37 cellular contexts compared by ENCODE assay signal in the genomic region with DNA sequence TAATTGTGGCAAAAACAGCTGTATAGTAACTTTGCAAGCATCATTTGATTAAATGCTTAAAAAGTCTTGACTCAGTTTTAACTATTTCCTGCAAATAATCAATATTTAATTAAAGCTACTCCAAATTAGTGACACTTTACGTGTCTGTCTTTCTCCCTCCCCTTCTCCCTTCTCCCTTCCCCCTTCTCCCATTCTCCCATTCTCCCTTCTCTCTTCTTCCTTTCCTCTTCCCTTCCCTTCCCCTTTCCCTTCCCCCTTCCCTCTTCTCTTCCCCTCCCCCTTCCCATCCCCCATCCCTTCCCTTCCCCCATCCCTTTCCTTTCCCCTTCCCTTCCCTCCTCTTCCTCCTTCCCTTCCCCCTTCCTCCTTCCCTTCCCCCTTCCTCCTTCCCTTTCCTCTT.
"Had no signal": no experiment of that assay in that cellular context is flagged by ENCODE, and none has a peak within 500 bp of the region (broad histone marks: within the 10 kb centered on the region; RNA-seq: fewer than 3 reads in every experiment).

No MANE protein-coding gene starts in this region.

- H3K4me1 Mint-ChIP-seq: activated CD4-positive, alpha-beta T cell treated with anti-CD3 and anti-CD28 coated beads for 36 hours; activated naive CD8-positive, alpha-beta T cell treated with anti-CD3 and anti-CD28 coated beads for 36 hours; activated T-helper 17 cell treated with anti-CD3 and anti-CD28 coated beads, Interleukin-2, amount 50 U/mL, for 72 hours had no signal

- H3K4me3 ChIP-seq: adrenal gland, body of pancreas, breast epithelium had no signal

- H3K9me3 Mint-ChIP-seq: activated CD4-positive, alpha-beta memory T cell treated with anti-CD3 and anti-CD28 coated beads for 36 hours; activated CD4-positive, alpha-beta T cell treated with anti-CD3 and anti-CD28 coated beads, Interleukin-2, amount 10 ng/mL, durations not matched to agents 24 days and 14 days; activated CD8-positive, alpha-beta T cell treated with anti-CD3 and anti-CD28 coated beads for 36 hours; activated naive CD4-positive, alpha-beta T cell treated with anti-CD3 and anti-CD28 coated beads for 36 hours; activated naive CD4-positive, alpha-beta T cell treated with anti-CD3 and anti-CD28 coated beads, Interleukin-2, amount 50 U/mL, for 72 hours; activated naive CD8-positive, alpha-beta T cell treated with anti-CD3 and anti-CD28 coated beads for 36 hours; activated T-cell treated with anti-CD3 and anti-CD28 coated beads, Interleukin-2, amount 50 U/mL, for 4 hours; activated T-cell treated with anti-CD3 and anti-CD28 coated beads, Interleukin-2, amount 50 U/mL, for 72 hours; activated T-helper 1 cell treated with anti-CD3 and anti-CD28 coated beads, Interleukin-12 subunit alpha, Interleukin-12 subunit beta, Interleukin-2, Interleukin-4 antibody, amounts not matched to agents 30 ng/mL and 10 ng/mL and 1 ng/mL, durations not matched to agents 14 hours and 24 hours and 36 hours; activated T-helper 17 cell treated with anti-CD3 and anti-CD28 coated beads, Interleukin-2, amount 50 U/mL, for 72 hours; T-helper 1 cell treated with Interleukin-12 subunit alpha and Interleukin-12 subunit beta and Interleukin-4 antibody, amounts not matched to agents 30 μg/mL and 1 μg/mL, for 36 hours; T-helper 2 cell treated with Interferon-gamma antibody and Interleukin-4, amounts not matched to agents 5 μg/mL and 100 μg/mL, for 36 hours had no signal

- H3K36me3 ChIP-seq: brain microvascular endothelial cell, breast epithelium had no signal

- ATAC-seq: activated CD4-positive, alpha-beta T cell treated with anti-CD3 and anti-CD28 coated beads for 36 hours; activated CD4-positive, CD25-positive, alpha-beta regulatory T cell treated with anti-CD3 and anti-CD28 coated beads, Interleukin-2, amount 50 U/mL, for 24 hours; activated CD8-positive, alpha-beta T cell treated with anti-CD3 and anti-CD28 coated beads for 36 hours; activated naive CD4-positive, alpha-beta T cell treated with anti-CD3 and anti-CD28 coated beads, Interleukin-2, amount 50 U/mL, for 72 hours; activated T-cell treated with anti-CD3 and anti-CD28 coated beads, Interleukin-2, amount 50 U/mL, for 4 hours; activated T-cell treated with anti-CD3 and anti-CD28 coated beads, Interleukin-2, amount 50 U/mL, for 72 hours; activated T-helper 17 cell treated with anti-CD3 and anti-CD28 coated beads, Interleukin-2, amount 50 U/mL, for 72 hours; body of pancreas had no signal

- H3K27me3 Mint-ChIP-seq: activated CD4-positive, alpha-beta memory T cell treated with anti-CD3 and anti-CD28 coated beads for 36 hours; activated CD4-positive, alpha-beta T cell treated with anti-CD3 and anti-CD28 coated beads for 36 hours; activated CD4-positive, alpha-beta T cell treated with anti-CD3 and anti-CD28 coated beads, Interleukin-2, amount 10 ng/mL, durations not matched to agents 24 days and 14 days; activated CD8-positive, alpha-beta T cell treated with anti-CD3 and anti-CD28 coated beads for 36 hours; activated naive CD8-positive, alpha-beta T cell treated with anti-CD3 and anti-CD28 coated beads for 36 hours; activated T-helper 17 cell treated with anti-CD3 and anti-CD28 coated beads, Interleukin-2, amount 50 U/mL, for 72 hours had no signal

- H3K4me1 ChIP-seq: adrenal gland, body of pancreas, breast epithelium had no signal

- H3K27ac ChIP-seq: adrenal gland, body of pancreas, brain microvascular endothelial cell, breast epithelium, VCaP had no signal

- H3K36me3 Mint-ChIP-seq: activated naive CD4-positive, alpha-beta T cell treated with anti-CD3 and anti-CD28 coated beads, Interleukin-2, amount 50 U/mL, for 72 hours had no signal

- DNase-seq: activated CD4-positive, alpha-beta memory T cell treated with anti-CD3 and anti-CD28 coated beads for 36 hours; activated CD4-positive, alpha-beta T cell treated with anti-CD3 and anti-CD28 coated beads for 1 hour; activated CD4-positive, alpha-beta T cell treated with anti-CD3 and anti-CD28 coated beads for 36 hours; activated CD4-positive, alpha-beta T cell treated with anti-CD3 and anti-CD28 coated beads, Interleukin-2, amount 10 ng/mL, durations not matched to agents 24 days and 14 days; activated CD4-positive, alpha-beta T cell treated with anti-CD3 and anti-CD28 coated beads, Interleukin-2, amount 50 U/mL, for 1 hour; activated CD4-positive, alpha-beta T cell treated with anti-CD3 and anti-CD28 coated beads, Interleukin-2, amount 50 U/mL, for 4 hours; activated CD4-positive, CD25-positive, alpha-beta regulatory T cell; activated CD8-positive, alpha-beta memory T cell treated with anti-CD3 and anti-CD28 coated beads, Interleukin-2, amount 50 U/mL, for 4 hours; activated CD8-positive, alpha-beta T cell treated with anti-CD3 and anti-CD28 coated beads for 36 hours; activated effector memory CD4-positive, alpha-beta T cell treated with anti-CD3 and anti-CD28 coated beads, Interleukin-2, amount 50 U/mL, for 16 hours; activated gamma-delta T cell treated with Interleukin-2 at 50 U/mL for 16 hours; activated naive CD4-positive, alpha-beta T cell; activated naive CD4-positive, alpha-beta T cell treated with anti-CD3 and anti-CD28 coated beads for 36 hours; activated naive CD4-positive, alpha-beta T cell treated with anti-CD3 and anti-CD28 coated beads, Interleukin-2, amount 50 U/mL, for 16 hours; activated naive CD8-positive, alpha-beta T cell treated with anti-CD3 and anti-CD28 coated beads for 36 hours; activated T-cell treated with anti-CD3 and anti-CD28 coated beads for 4 hours; activated T-cell treated with anti-CD3 and anti-CD28 coated beads, Interleukin-2, amount 50 U/mL, for 1 hour; activated T-cell treated with anti-CD3 and anti-CD28 coated beads, Interleukin-2, amount 50 U/mL, for 4 hours; activated T-cell treated with anti-CD3 and anti-CD28 coated beads, Interleukin-2, amount 50 U/mL, for 72 hours; adrenal gland; amniotic stem cell; aorta; body of pancreas; brain microvascular endothelial cell; central memory CD4-positive, alpha-beta T cell; T-helper 2 cell; T-helper 9 cell had no signal

- H3K27me3 ChIP-seq: adrenal gland, body of pancreas, brain microvascular endothelial cell, breast epithelium had no signal

- FAIRE-seq: astrocyte, TTC549 had no signal

- H3K4me3 Mint-ChIP-seq: activated CD4-positive, alpha-beta memory T cell treated with anti-CD3 and anti-CD28 coated beads for 36 hours; activated CD4-positive, alpha-beta T cell treated with anti-CD3 and anti-CD28 coated beads for 36 hours; activated CD4-positive, alpha-beta T cell treated with anti-CD3 and anti-CD28 coated beads, Interleukin-2, amount 10 ng/mL, durations not matched to agents 24 days and 14 days; activated CD8-positive, alpha-beta T cell treated with anti-CD3 and anti-CD28 coated beads for 36 hours; activated naive CD4-positive, alpha-beta T cell treated with anti-CD3 and anti-CD28 coated beads for 36 hours; activated naive CD8-positive, alpha-beta T cell treated with anti-CD3 and anti-CD28 coated beads for 36 hours; activated T-cell treated with anti-CD3 and anti-CD28 coated beads, Interleukin-2, amount 50 U/mL, for 4 hours; activated T-cell treated with anti-CD3 and anti-CD28 coated beads, Interleukin-2, amount 50 U/mL, for 72 hours; activated T-helper 1 cell treated with anti-CD3 and anti-CD28 coated beads, Interleukin-12 subunit alpha, Interleukin-12 subunit beta, Interleukin-2, Interleukin-4 antibody, amounts not matched to agents 30 ng/mL and 10 ng/mL and 1 ng/mL, durations not matched to agents 14 hours and 24 hours and 36 hours; activated T-helper 17 cell treated with anti-CD3 and anti-CD28 coated beads, Interleukin-2, amount 50 U/mL, for 72 hours; T-helper 1 cell treated with Interleukin-12 subunit alpha and Interleukin-12 subunit beta and Interleukin-4 antibody, amounts not matched to agents 30 μg/mL and 1 μg/mL, for 36 hours; T-helper 2 cell treated with Interferon-gamma antibody and Interleukin-4, amounts not matched to agents 5 μg/mL and 100 μg/mL, for 36 hours had no signal

- H3K27ac Mint-ChIP-seq: activated CD4-positive, alpha-beta memory T cell treated with anti-CD3 and anti-CD28 coated beads for 36 hours; activated CD4-positive, alpha-beta T cell treated with anti-CD3 and anti-CD28 coated beads for 36 hours; activated CD4-positive, alpha-beta T cell treated with anti-CD3 and anti-CD28 coated beads, Interleukin-2, amount 10 ng/mL, durations not matched to agents 24 days and 14 days; activated naive CD4-positive, alpha-beta T cell treated with anti-CD3 and anti-CD28 coated beads for 36 hours; activated naive CD4-positive, alpha-beta T cell treated with anti-CD3 and anti-CD28 coated beads, Interleukin-2, amount 50 U/mL, for 72 hours; activated naive CD8-positive, alpha-beta T cell treated with anti-CD3 and anti-CD28 coated beads for 36 hours; activated T-helper 1 cell treated with anti-CD3 and anti-CD28 coated beads, Interleukin-12 subunit alpha, Interleukin-12 subunit beta, Interleukin-2, Interleukin-4 antibody, amounts not matched to agents 30 ng/mL and 10 ng/mL and 1 ng/mL, durations not matched to agents 14 hours and 24 hours and 36 hours; activated T-helper 17 cell treated with anti-CD3 and anti-CD28 coated beads, Interleukin-2, amount 50 U/mL, for 72 hours; T-helper 1 cell treated with Interleukin-12 subunit alpha and Interleukin-12 subunit beta and Interleukin-4 antibody, amounts not matched to agents 30 μg/mL and 1 μg/mL, for 36 hours; T-helper 2 cell treated with Interferon-gamma antibody and Interleukin-4, amounts not matched to agents 5 μg/mL and 100 μg/mL, for 36 hours had no signal

- H3K9me3 ChIP-seq: adrenal gland, body of pancreas, breast epithelium had no signal
